ENCODE assay signal across 13 cellular contexts in genomic region chr15:83698294-83698693, GRCh38. TPM values are rescaled to one million over a fixed set of nuclear protein-coding genes. Genes with fewer than 3 reads are reported as not detected.
A peak's percentile ranks its signal among the peaks of the same experiment; 100 is the strongest.
DNase-seq lines count a peak whose midpoint lies in the region; ATAC-seq and TF ChIP-seq lines count a peak whose summit lies in the region.
"Had no signal": no experiment of that assay in that cellular context is flagged by ENCODE, and none has a peak within 500 bp of the region (broad histone marks: within the 10 kb centered on the region; RNA-seq: fewer than 3 reads in every experiment).

No MANE protein-coding gene starts in this region.

- H3K9me3 ChIP-seq in PC-3 (ENCODE audit: low read length) = no peaks in the 10 kb centered on the region

- no TSS peak for BruUV-seq in PC-3 (replicated peaks; lab: Mats Ljungman, UMichigan)

- H4K20me1 ChIP-seq in PC-3 (ENCODE audit: low read length) = no peaks in the 10 kb centered on the region

- H3K4me1 Mint-ChIP-seq in stimulated activated naive B cell treated with anti-CD40 and anti-IgM and Interleukin-4, amounts not matched to agents 10 μg/mL and 1 μg/mL and 100 μg/mL, for 72 hours = no peaks in the 10 kb centered on the region

- peaks cover 0 to under 1% of the 10 kb centered on the region in 2 donors for H3K27me3 Mint-ChIP-seq in stimulated activated naive B cell treated with anti-CD40 and anti-IgM and Interleukin-4, amounts not matched to agents 10 μg/mL and 1 μg/mL and 100 μg/mL, for 72 hours

- H3K36me3 ChIP-seq in PC-3 (ENCODE audit: low read depth, low read length) = no peaks in the 10 kb centered on the region

- no peaks in the 10 kb centered on the region for H3K9me2 ChIP-seq in PC-3 (replicated peaks; ENCODE audit: low read length)

- no peaks in the 10 kb centered on the region for H3K27me3 ChIP-seq in PC-3 (ENCODE audit: low read length)

- intact Hi-C loops in PC-3 (cut with micrococcal nuclease) = no loop called here

- TF ChIP-seq CTCF in PC-3 (conservative IDR thresholded peaks at IDR 0.05; ENCODE audit: low read depth, low read length) = no peak
- no peak for TF ChIP-seq CTCF in fibroblast of pulmonary artery (IDR thresholded peaks at IDR 0.05; ENCODE audit: low read length, missing control alignments)

- 0 out of 2 replicates have a peak, but pooled peaks cover 14% of the 10 kb centered on the region for H3K79me2 ChIP-seq in PC-3 (ENCODE audit: low read length)

- ATAC-seq in PC-3 (peak; percentile 41), GM21825 (IDR thresholded peaks at IDR 0.05; ENCODE audit: unreplicated experiment) (no peak)
- ATAC-seq in stimulated activated naive B cell treated with anti-CD40 and anti-IgM and Interleukin-4, amounts not matched to agents 10 μg/mL and 1 μg/mL and 100 μg/mL, for 72 hours (replicated peaks) = no peak

- H3K27ac ChIP-seq in PC-3 (ENCODE audit: low read length) = peak overlapping the region; percentile 83

- H3K4me3 ChIP-seq in PC-3 (ENCODE audit: low read length) = no peak overlapping the region
- H3K4me3 ChIP-seq in fibroblast of pulmonary artery (replicated peaks; ENCODE audit: low read depth, low read length) = no peak overlapping the region

- no peak overlapping the region for H3K4me3 Mint-ChIP-seq in stimulated activated naive B cell treated with anti-CD40 and anti-IgM and Interleukin-4, amounts not matched to agents 10 μg/mL and 1 μg/mL and 100 μg/mL, for 72 hours

- H3K27ac Mint-ChIP-seq in stimulated activated naive B cell treated with anti-CD40 and anti-IgM and Interleukin-4, amounts not matched to agents 10 μg/mL and 1 μg/mL and 100 μg/mL, for 72 hours = no peak overlapping the region

- no peak overlapping the region for H2AFZ ChIP-seq in PC-3 (ENCODE audit: low read length)

- peaks cover 60% of the 10 kb centered on the region for H3K4me1 ChIP-seq in PC-3 (ENCODE audit: insufficient read depth, low read length)

- H3K36me3 Mint-ChIP-seq in stimulated activated naive B cell treated with anti-CD40 and anti-IgM and Interleukin-4, amounts not matched to agents 10 μg/mL and 1 μg/mL and 100 μg/mL, for 72 hours = no peaks in the 10 kb centered on the region

- H3F3A ChIP-seq in PC-3 (ENCODE audit: low read length, unreplicated experiment) = peaks cover 4% of the 10 kb centered on the region

- H3K4me2 ChIP-seq in PC-3 (ENCODE audit: low read length) = peak overlapping the region; percentile 26; the same call in 1 of the 2 replicates

- peak; percentile 63 for DNase-seq in A172 (ENCODE audit: low spot score)
- DNase-seq in PC-3 = peak; percentile 87
- DNase-seq in fibroblast of pulmonary artery (ENCODE audit: low read depth) = peak; percentile 46
- DNase-seq in lung microvascular endothelial cell (ENCODE audit: low read depth in 2 of 2) = peak; percentile 7 to 92
- DNase-seq in H4 (ENCODE audit: low spot score) = no peak
- no peak for DNase-seq in globus pallidus (ENCODE audit: low spot score)
- no peak for DNase-seq in stimulated activated naive B cell treated with anti-CD40 and anti-IgM and Interleukin-4, amounts not matched to agents 10 μg/mL and 1 μg/mL and 100 μg/mL, for 72 hours
- DNase-seq: activated gamma-delta T cell; NCI-H187 treated with DMSO at 0.1 percent for 48 hours; NK-92 treated with Interleukin-12 subunit alpha and Interleukin-12 subunit beta, amount 100 ng/mL, for 24 hours; stimulated activated naive CD4-positive, alpha-beta T cell; SW 1271 had no signal

- POLR2A ChIA-PET in PC-3 (lab: Charles Lee; ENCODE audit: unreplicated experiment) = no interaction called here

- CTCF ChIA-PET in PC-3 (lab: Charles Lee) = no interaction called here

- peaks cover 0 to 5% of the 10 kb centered on the region in 2 donors for H3K9me3 Mint-ChIP-seq in stimulated activated naive B cell treated with anti-CD40 and anti-IgM and Interleukin-4, amounts not matched to agents 10 μg/mL and 1 μg/mL and 100 μg/mL, for 72 hours

- H3K9ac ChIP-seq in PC-3 (ENCODE audit: low read length) = peak overlapping the region; percentile 53

RNA-seq across cellular contexts. Expression of gene ADAMTSL3, which starts 44.4 kb away (rescaled TPM):
- total RNA-seq in A172 (2014; rRNA removed; shearing (Covaris generic)) = not detected in 2 replicates
- 7.9 and 10.9 TPM in 2 replicates for total RNA-seq in PC-3 (2014; rRNA removed)
- 12.0 and 12.5 TPM in 2 replicates for total RNA-seq in lung microvascular endothelial cell
- 0.17 TPM in 1 of 2 replicates, not detected in the other for total RNA-seq in H4 (2014; rRNA removed; shearing (Covaris generic))

Comparison
In these comparisons a context has a peak if more than half of its experiments do, and no peak if none do; other contexts are left out.
1. DNase-seq: peak in A172 (single experiment), PC-3 (single experiment), fibroblast of pulmonary artery (single experiment) and lung microvascular endothelial cell (2 of 2); none in H4 (single experiment), globus pallidus (single experiment) and stimulated activated naive B cell treated with anti-CD40 and anti-IgM and Interleukin-4, amounts not matched to agents 10 μg/mL and 1 μg/mL and 100 μg/mL, for 72 hours (single experiment).